22 cellular contexts compared by ENCODE assay signal in the genomic region with DNA sequence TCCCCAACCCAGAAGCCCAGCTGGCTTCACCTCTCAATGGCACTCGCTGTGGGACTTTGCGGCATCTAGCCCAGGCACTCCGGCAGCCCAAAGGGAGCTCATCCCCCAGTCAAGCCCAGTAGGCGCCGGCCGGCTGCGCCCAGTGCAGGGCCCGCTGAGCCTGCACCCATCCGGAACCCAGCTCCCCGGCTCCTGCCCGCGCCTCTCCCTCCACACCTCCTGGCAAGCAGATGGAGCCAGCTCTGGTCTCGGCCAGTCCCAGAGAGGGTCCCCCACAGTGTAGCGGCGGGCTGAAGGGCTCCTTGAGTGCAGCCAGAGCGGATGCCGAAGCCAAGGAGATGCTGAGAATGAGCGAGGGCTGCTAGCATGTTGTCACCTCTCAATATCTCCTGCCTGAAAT.
DNase-seq lines count a peak whose midpoint lies in the region; ATAC-seq and TF ChIP-seq lines count a peak whose summit lies in the region.
"Had no signal": no experiment of that assay in that cellular context is flagged by ENCODE, and none has a peak within 500 bp of the region (broad histone marks: within the 10 kb centered on the region; RNA-seq: fewer than 3 reads in every experiment).

No MANE protein-coding gene starts in this region.

- DNase-seq in GM06990 (ENCODE audit: extremely low read depth, insufficient read length) (peak; percentile 2), posterior vena cava (ENCODE audit: low spot score) (peak; percentile 74), testis (no peak), NCI-H1105 treated with DMSO at 0.1 percent for 48 hours (lab: John Stamatoyannopoulos, UW) (no peak)
- DNase-seq: 8988T; ACHN; AML-193; BE2C; CD4-positive, alpha-beta T cell; CD8-positive, alpha-beta memory T cell; DMS 273 treated with DMSO at 0.1 percent for 48 hours; DMS53; DMS79 treated with DMSO at 0.1 percent for 48 hours; GF-D8; GM23248; H7; HCEC 1CT had no signal

- intact Hi-C loops in posterior vena cava (cut with DNase I) (no loop called here), testis (cut with DNase I; ENCODE audit: low total_unique reads) (no loop called here)

- no peak overlapping the region for H3K27ac ChIP-seq in testis
- H3K27ac ChIP-seq: A549; BLaER1 treated with 17β-estradiol and CSF1 and Interleukin-3, amounts not matched to agents 10 nM and 100 nM; GM23248 had no signal

- WGBS in testis, 2 donors, result 40 to 72% methylated on average over 1 to 18 of the region's 18 CpGs

- TF ChIP-seq CTCF in GM06990 (IDR thresholded peaks at IDR 0.05; ENCODE audit: insufficient read depth, low read length, poor library complexity, severe bottlenecking) (no peak), testis (IDR thresholded peaks at IDR 0.05) (no peak)

- H3K27me3 ChIP-seq in GM06990 (replicated peaks; ENCODE audit: control insufficient read depth, insufficient read depth, low read length), result no peaks in the 10 kb centered on the region
- H3K27me3 ChIP-seq in testis, result no peaks in the 10 kb centered on the region
- H3K27me3 ChIP-seq: BE2C; BLaER1 treated with 17β-estradiol and CSF1 and Interleukin-3, amounts not matched to agents 10 nM and 100 nM had no signal

- ATAC-seq in esophagus mucosa (peak; percentile 38), HG02938 (IDR thresholded peaks at IDR 0.05; ENCODE audit: unreplicated experiment) (no peak), HG02870 (IDR thresholded peaks at IDR 0.05; ENCODE audit: unreplicated experiment) (no peak)
- ATAC-seq: A549 had no signal

- H3K4me3 ChIP-seq in GM06990 (replicated peaks; ENCODE audit: low read depth, low read length) (no peak overlapping the region), testis (peak overlapping the region; percentile 22 to 34)
- H3K4me3 ChIP-seq: A549; BLaER1 treated with 17β-estradiol and CSF1 and Interleukin-3, amounts not matched to agents 10 nM and 100 nM; GM23248 had no signal

- H3K9me3 ChIP-seq in testis, result no peaks in the 10 kb centered on the region
- H3K9me3 ChIP-seq: A549, BE2C had no signal

- no peak for TF ChIP-seq POLR2A in testis (IDR thresholded peaks at IDR 0.05)

- no peaks in the 10 kb centered on the region for H3K4me1 ChIP-seq in testis
- H3K4me1 ChIP-seq: A549; BE2C; BLaER1 treated with 17β-estradiol and CSF1 and Interleukin-3, amounts not matched to agents 10 nM and 100 nM had no signal

- H3K36me3 ChIP-seq in GM06990 (ENCODE audit: control insufficient read depth, insufficient read depth, low read length), result no peaks in the 10 kb centered on the region
- H3K36me3 ChIP-seq in testis (ENCODE audit: low read depth, missing control alignments), result no peaks in the 10 kb centered on the region
- H3K36me3 ChIP-seq: BE2C; BLaER1 treated with 17β-estradiol and CSF1 and Interleukin-3, amounts not matched to agents 10 nM and 100 nM had no signal

Comparison
In these comparisons a context has a peak if more than half of its experiments do, and no peak if none do; other contexts are left out.
1. DNase-seq: peak in GM06990 (single experiment) and posterior vena cava (single experiment); none in testis (single experiment) and NCI-H1105 treated with DMSO at 0.1 percent for 48 hours (single experiment).